In genomic region chr3:130107333-130107995, GRCh38 we compare ENCODE assay signal across 4 cellular contexts. TPM values are rescaled to one million over a fixed set of nuclear protein-coding genes. Genes with fewer than 3 reads are reported as not detected.
"Had no signal": no experiment of that assay in that cellular context is flagged by ENCODE, and none has a peak within 500 bp of the region (broad histone marks: within the 10 kb centered on the region; RNA-seq: fewer than 3 reads in every experiment).

No MANE protein-coding gene starts in this region.

RNA-seq across cellular contexts. Expression of gene ALG1L2, which starts 25.8 kb away (rescaled TPM):
- total RNA-seq: M059J, PC-3, SK-MEL-5 had no signal
- polyA plus RNA-seq: SK-N-SH had no signal
